In the genomic region with DNA sequence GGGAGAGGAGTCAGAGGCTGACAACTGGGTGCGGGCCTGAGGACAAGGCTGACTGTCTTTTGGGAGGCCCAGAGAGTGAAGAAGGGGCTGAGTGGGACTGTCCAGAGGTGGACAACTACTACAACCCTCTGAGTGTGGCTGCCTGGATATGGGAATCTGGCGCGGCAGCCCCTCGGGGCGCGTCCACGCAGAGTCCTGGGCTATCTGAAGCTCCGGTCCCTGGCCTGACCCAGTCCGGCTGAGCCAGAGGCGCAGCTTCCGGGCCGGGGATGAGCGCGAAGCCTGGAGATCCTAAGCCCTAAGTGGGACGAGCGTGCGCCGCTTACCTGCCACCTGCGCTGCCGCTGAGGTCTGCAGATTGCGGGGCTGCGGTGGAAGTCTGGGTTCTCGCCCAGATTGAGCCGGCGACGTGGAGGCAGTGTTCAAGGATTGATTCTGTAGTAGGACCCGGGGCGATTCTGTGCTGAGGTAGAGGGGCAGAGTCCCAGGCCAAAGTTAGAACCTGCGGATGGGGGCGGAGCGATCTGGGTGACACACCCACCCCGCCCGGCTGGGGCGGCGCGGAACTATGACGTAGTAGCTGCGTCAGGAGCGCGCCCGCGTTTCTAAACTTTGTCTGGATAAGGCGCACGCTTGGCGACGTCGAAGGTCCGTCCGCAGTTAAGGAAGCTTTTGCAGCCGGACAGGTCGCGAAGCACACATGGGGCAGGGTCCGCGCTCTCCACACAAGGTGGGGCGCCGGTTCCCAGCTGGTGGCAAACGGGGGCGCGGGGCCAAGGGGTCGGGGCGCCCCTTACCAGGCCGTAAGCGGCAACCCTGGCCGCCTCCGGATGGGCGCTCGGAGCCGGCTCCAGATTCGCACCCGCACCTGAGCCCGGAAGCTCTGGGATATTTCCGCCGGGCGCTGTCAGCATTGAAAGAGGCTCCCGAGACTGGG, we compare ENCODE assay signal across 8 cellular contexts. TPM values are rescaled to one million over a fixed set of nuclear protein-coding genes. Genes with fewer than 3 reads are reported as not detected.
DNase-seq lines count a peak whose midpoint lies in the region; ATAC-seq and TF ChIP-seq lines count a peak whose summit lies in the region.

A gene (minus strand): TSS at position 526 of the 937 bp plus-strand sequence. CDS start 674 bp downstream, outside the sequence.
A gene with protein sequence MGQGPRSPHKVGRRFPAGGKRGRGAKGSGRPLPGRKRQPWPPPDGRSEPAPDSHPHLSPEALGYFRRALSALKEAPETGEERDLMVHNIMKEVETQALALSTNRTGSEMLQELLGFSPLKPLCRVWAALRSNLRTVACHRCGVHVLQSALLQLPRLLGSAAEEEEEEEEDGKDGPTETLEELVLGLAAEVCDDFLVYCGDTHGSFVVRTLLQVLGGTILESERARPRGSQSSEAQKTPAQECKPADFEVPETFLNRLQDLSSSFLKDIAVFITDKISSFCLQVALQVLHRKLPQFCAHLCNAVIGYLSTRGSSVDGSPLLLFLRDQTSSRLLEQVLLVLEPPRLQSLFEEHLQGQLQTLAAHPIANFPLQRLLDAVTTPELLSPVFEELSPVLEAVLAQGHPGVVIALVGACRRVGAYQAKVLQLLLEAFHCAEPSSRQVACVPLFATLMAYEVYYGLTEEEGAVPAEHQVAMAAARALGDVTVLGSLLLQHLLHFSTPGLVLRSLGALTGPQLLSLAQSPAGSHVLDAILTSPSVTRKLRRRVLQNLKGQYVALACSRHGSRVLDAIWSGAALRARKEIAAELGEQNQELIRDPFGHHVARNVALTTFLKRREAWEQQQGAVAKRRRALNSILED (plus strand): TSS at position 596 of the 937 bp plus-strand sequence. CDS start 105 bp downstream, at position 701.

- intact Hi-C loops in activated CD4-positive, alpha-beta T cell treated with anti-CD3 and anti-CD28 coated beads for 36 hours (cut with DNase I, micrococcal nuclease): loop anchor here (1.0 to 5.0 kb wide), 14 partner anchors 28 to 287 kb away; a partner anchor contains a TSS

- H3K36me3 Mint-ChIP-seq in activated CD4-positive, alpha-beta T cell treated with anti-CD3 and anti-CD28 coated beads for 36 hours (ENCODE audit: low read depth): peaks cover 37% of the 10 kb centered on the region

- H3K27ac Mint-ChIP-seq in activated CD4-positive, alpha-beta T cell treated with anti-CD3 and anti-CD28 coated beads for 36 hours: peak within 1 kb of the TSS; percentile 77

- ATAC-seq in GM18873 (IDR thresholded peaks at IDR 0.05; ENCODE audit: low FRiP score, unreplicated experiment) (peak; percentile 63), HG03139 (IDR thresholded peaks at IDR 0.05; ENCODE audit: unreplicated experiment) (peak; percentile 46)
- peak; percentile 67 for ATAC-seq in activated CD4-positive, alpha-beta T cell treated with anti-CD3 and anti-CD28 coated beads for 36 hours

- H3K9me3 Mint-ChIP-seq in activated CD4-positive, alpha-beta T cell treated with anti-CD3 and anti-CD28 coated beads for 36 hours (ENCODE audit: low read depth): no peaks in the 10 kb centered on the region

- CTCF ChIA-PET in activated CD4-positive, alpha-beta T cell treated with anti-CD3 and anti-CD28 coated beads for 36 hours (lab: Charles Lee): interaction anchor here (0.6 to 16.5 kb wide), 18 partner anchors 9 to 189 kb away, joined by 3 to 430 read pairs (median 6); a partner anchor contains a TSS

- H3K27me3 ChIP-seq in layer of hippocampus (ENCODE audit: control insufficient read depth, insufficient read depth, low read length): no peaks in the 10 kb centered on the region

- H3K27ac ChIP-seq in layer of hippocampus (ENCODE audit: low read depth, low read length): peak within 1 kb of the TSS; percentile 73

- POLR2A ChIA-PET in activated CD4-positive, alpha-beta T cell treated with anti-CD3 and anti-CD28 coated beads for 36 hours (lab: Charles Lee): interaction anchor here (0.5 to 1.7 kb wide), 6 partner anchors 11 to 422 kb away, joined by 3 to 12 read pairs (median 3); a partner anchor contains a TSS

- TF ChIP-seq CTCF in choroid plexus epithelial cell (conservative IDR thresholded peaks at IDR 0.05; ENCODE audit: low read depth, low read length): no peak

- H3K4me3 Mint-ChIP-seq in activated CD4-positive, alpha-beta T cell treated with anti-CD3 and anti-CD28 coated beads for 36 hours: peak within 1 kb of the TSS; percentile 91

- no peaks in the 10 kb centered on the region for H3K27me3 Mint-ChIP-seq in activated CD4-positive, alpha-beta T cell treated with anti-CD3 and anti-CD28 coated beads for 36 hours

- peak; percentile 96 for DNase-seq in AG08396 (ENCODE audit: low spot score)
- DNase-seq in NCI-H345 treated with DMSO at 0.1 percent for 48 hours (lab: John Stamatoyannopoulos, UW; ENCODE audit: unreplicated experiment): peak; percentile 59
- peak; percentile 96 for DNase-seq in activated CD4-positive, alpha-beta T cell treated with anti-CD3 and anti-CD28 coated beads for 36 hours
- peak; percentile 89 for DNase-seq in choroid plexus epithelial cell (ENCODE audit: low read depth)
- peak; percentile 84 to 94 (median 88) for DNase-seq in stimulated activated CD4-positive, alpha-beta T cell treated with anti-CD3 and anti-CD28 coated beads, Interleukin-1b, Interleukin-23, amount 100 ng/mL, for 24 hours (ENCODE audit: low read depth in 4 of 4, low spot score in 1 of 4)

- H3K4me3 ChIP-seq in choroid plexus epithelial cell (ENCODE audit: low read depth, low read length): peak within 1 kb of the TSS; percentile 92

- H3K4me1 Mint-ChIP-seq in activated CD4-positive, alpha-beta T cell treated with anti-CD3 and anti-CD28 coated beads for 36 hours: peaks cover 51% of the 10 kb centered on the region

RNA-seq across cellular contexts. Expression of the first gene that starts in this region (rescaled TPM):
- total RNA-seq in activated CD4-positive, alpha-beta T cell treated with anti-CD3 and anti-CD28 coated beads for 36 hours: 10 to 100 TPM; 11.7 to 14.6 TPM

RNA-seq across cellular contexts. Expression of the second gene that starts in this region (rescaled TPM):
- 10 to 100 TPM; 24.4 to 32.5 TPM for total RNA-seq in activated CD4-positive, alpha-beta T cell treated with anti-CD3 and anti-CD28 coated beads for 36 hours

Comparison
In these comparisons a context has a peak if more than half of its experiments do, and no peak if none do; other contexts are left out.
1. Peak in every context shown above with its lines: DNase-seq, ATAC-seq, H3K4me3 ChIP-seq and H3K27ac ChIP-seq.